8 cellular contexts compared by ENCODE assay signal in the genomic region with DNA sequence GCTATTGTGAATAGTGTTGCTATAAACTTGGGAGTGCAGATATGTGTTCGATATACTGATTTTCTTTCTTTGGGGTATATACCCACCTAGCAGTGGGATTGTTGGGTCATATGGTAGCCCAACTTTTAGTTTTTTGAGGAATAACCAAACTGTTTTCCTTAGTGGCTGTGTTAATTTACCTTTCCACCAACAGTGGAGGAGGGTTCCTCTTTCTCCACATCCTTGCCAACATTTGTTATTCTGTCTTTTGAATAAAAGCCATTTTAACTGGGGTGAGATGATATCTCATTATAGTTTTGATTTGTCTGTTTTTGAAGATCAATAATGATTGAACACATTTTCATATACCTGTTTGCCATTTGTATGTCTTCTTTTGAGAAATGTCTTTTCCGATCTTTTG.
"Had no signal": no experiment of that assay in that cellular context is flagged by ENCODE, and none has a peak within 500 bp of the region (broad histone marks: within the 10 kb centered on the region; RNA-seq: fewer than 3 reads in every experiment).

No MANE protein-coding gene starts in this region.

- DNase-seq: H7, HFFc6, IMR-90 had no signal

- H2AFZ ChIP-seq: GM23338 had no signal

- H3K9me3 ChIP-seq: HAP-1 had no signal

- H3K27ac Mint-ChIP-seq: GM23338, HFFc6 had no signal

- H3K4me2 ChIP-seq: GM23338 had no signal

- H3K27ac ChIP-seq: HL-60 had no signal

- H3K4me3 Mint-ChIP-seq: GM23338, HFFc6 had no signal

- H3K4me3 ChIP-seq: GM23338, HAP-1, K562 had no signal

- ATAC-seq: GM23338, HCT116, K562 had no signal

- H3K9me3 Mint-ChIP-seq: GM23338, HFFc6 had no signal
